In the genomic region with DNA sequence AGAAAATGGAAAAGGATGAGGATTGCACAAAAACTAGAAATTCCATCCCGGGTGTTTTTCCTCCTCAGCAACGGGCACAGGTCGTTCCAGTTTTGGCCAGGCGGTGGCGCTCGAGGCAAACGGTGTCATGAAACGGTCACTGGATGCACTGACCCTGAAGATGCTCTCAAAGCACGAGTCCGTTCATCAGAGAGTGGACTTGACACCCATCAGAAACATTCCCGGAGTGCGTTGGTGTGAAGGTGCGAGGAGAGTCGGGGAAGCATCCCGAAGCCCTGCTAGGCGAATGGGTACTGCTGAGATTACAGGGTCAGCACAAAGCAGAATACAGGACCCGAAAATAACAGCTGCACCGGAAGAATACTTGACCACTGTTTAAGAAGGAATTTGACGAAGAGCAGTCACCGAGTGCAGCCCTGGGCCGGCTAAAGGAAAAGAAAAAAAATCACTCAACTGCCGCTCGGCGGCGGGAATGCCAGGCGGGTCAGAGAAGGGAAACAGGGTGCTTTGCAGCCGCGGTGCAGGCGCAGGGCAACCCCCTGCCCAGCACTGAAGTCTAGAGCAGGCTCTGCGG, we compare ENCODE assay signal across 8 cellular contexts.
DNase-seq lines count a peak whose midpoint lies in the region; ATAC-seq and TF ChIP-seq lines count a peak whose summit lies in the region.

No MANE protein-coding gene starts in this region.

- intact Hi-C loops in A673 (cut with micrococcal nuclease; ENCODE audit: unreplicated experiment) = loop anchor here (1.0 to 5.0 kb wide), 2 partner anchors 73 to 404 kb away; a partner anchor contains a TSS

- peaks cover 19% of the 10 kb centered on the region for H3K4me1 Mint-ChIP-seq in chondrocyte (ENCODE audit: low read depth)

- peak overlapping the region; percentile 37 for H3K4me3 ChIP-seq in A673 (ENCODE audit: low read depth, low read length, poor library complexity, severe bottlenecking)

- no TSS peak for BruUV-seq in A673 (replicated peaks; lab: Mats Ljungman, UMichigan)

- H3K4me1 ChIP-seq in A673 (ENCODE audit: insufficient read depth, low read length, poor library complexity, severe bottlenecking) = peaks cover 8% of the 10 kb centered on the region

- peak overlapping the region; percentile 67 for H3K27ac Mint-ChIP-seq in chondrocyte (ENCODE audit: unreplicated experiment)

- no peak for ATAC-seq in GM19324 (IDR thresholded peaks at IDR 0.05; ENCODE audit: low FRiP score, unreplicated experiment)

- CTCF ChIA-PET in A673 (lab: Charles Lee) = no interaction called here

- no peaks in the 10 kb centered on the region for H3K36me3 Mint-ChIP-seq in chondrocyte (ENCODE audit: low read depth)

- H3K27me3 ChIP-seq in A673 (replicated peaks; ENCODE audit: insufficient read depth, low read depth, low read length, poor library complexity) = peaks cover 11% of the 10 kb centered on the region

- H3K9me3 ChIP-seq in A673 (ENCODE audit: low read depth, low read length, poor library complexity, severe bottlenecking) = no peaks in the 10 kb centered on the region

- no peaks in the 10 kb centered on the region for H3K9me3 Mint-ChIP-seq in chondrocyte (ENCODE audit: low read depth)

- H3K36me3 ChIP-seq in A673 (ENCODE audit: insufficient read depth, low read length, poor library complexity, severe bottlenecking) = no peaks in the 10 kb centered on the region

- peak; percentile 64 for DNase-seq in A673 (ENCODE audit: low spot score)
- DNase-seq in GOT3 (lab: John Stamatoyannopoulos, UW) = peak; percentile 53
- DNase-seq in NCI-H345 treated with DMSO at 0.1 percent for 48 hours (lab: John Stamatoyannopoulos, UW; ENCODE audit: unreplicated experiment) = peak; percentile 38
- peak; percentile 55 to 76 for DNase-seq in activated CD4-positive, alpha-beta T cell treated with anti-CD3 and anti-CD28 coated beads for 4 hours
- no peak for DNase-seq in chondrocyte (ENCODE audit: low spot score)
- DNase-seq in kidney glomerular epithelial cell (lab: John Stamatoyannopoulos, UW) = peak; percentile 65
- DNase-seq in stimulated activated CD4-positive, alpha-beta T cell treated with anti-CD3 and anti-CD28 coated beads, Interleukin-15, amount 100 ng/mL, for 1 hour (ENCODE audit: low read depth in 1 of 2, low spot score in 1 of 2) = peak; percentile 42 to 62

- H3K27me3 Mint-ChIP-seq in chondrocyte (ENCODE audit: low read depth) = no peaks in the 10 kb centered on the region

- H3K4me3 Mint-ChIP-seq in chondrocyte (ENCODE audit: unreplicated experiment) = peak overlapping the region; percentile 72

- H3K27ac ChIP-seq in A673 (ENCODE audit: low read depth, low read length, poor library complexity, severe bottlenecking) = no peak overlapping the region

- POLR2A ChIA-PET in A673 (lab: Charles Lee; ENCODE audit: low non-redundant PET) = no interaction called here

- peak; percentile 95 for TF ChIP-seq CTCF in A673 (conservative IDR thresholded peaks at IDR 0.05; ENCODE audit: low read depth, low read length)
- TF ChIP-seq CTCF in chondrocyte (IDR thresholded peaks at IDR 0.05) = peak; percentile 97
